9 cellular contexts compared by ENCODE assay signal in genomic region chr5:68303038-68303738, GRCh38.
DNase-seq lines count a peak whose midpoint lies in the region; TF ChIP-seq lines count a peak whose summit lies in the region.
"Had no signal": no experiment of that assay in that cellular context is flagged by ENCODE, and none has a peak within 500 bp of the region (broad histone marks: within the 10 kb centered on the region; RNA-seq: fewer than 3 reads in every experiment).

No MANE protein-coding gene starts in this region.

- peaks cover 31% of the 10 kb centered on the region for H3K4me1 ChIP-seq in cardiac muscle cell (ENCODE audit: low read depth)
- H3K4me1 ChIP-seq: colonic mucosa had no signal

- DNase-seq in Daoy (ENCODE audit: low read depth) (peak; percentile 63), GM20000 (ENCODE audit: low spot score) (peak; percentile 36), M059J (ENCODE audit: low read depth) (peak; percentile 86), cardiac muscle cell (ENCODE audit: low read depth in 1 of 2, low spot score in 1 of 2) (peak in 1 of 2 donors; percentile 25), NCI-H2227 treated with DMSO at 0.1 percent for 48 hours (lab: John Stamatoyannopoulos, UW) (no peak), MG63 (no peak), inferior parietal cortex (ENCODE audit: extremely low spot score) (no peak)
- DNase-seq in activated effector memory CD4-positive, alpha-beta T cell treated with Interleukin-2 at 50 U/mL for 16 hours: no peak
- DNase-seq: colonic mucosa had no signal

- H3K36me3 ChIP-seq in cardiac muscle cell (peaks cover 7% of the 10 kb centered on the region), MG63 (peaks cover 5% of the 10 kb centered on the region)

- H3K4me3 ChIP-seq in cardiac muscle cell: no peak overlapping the region
- H3K4me3 ChIP-seq in MG63: no peak overlapping the region
- H3K4me3 ChIP-seq: colonic mucosa had no signal

- H3K27me3 ChIP-seq in cardiac muscle cell (no peaks in the 10 kb centered on the region), MG63 (no peaks in the 10 kb centered on the region)
- H3K27me3 ChIP-seq: colonic mucosa had no signal

- no peaks in the 10 kb centered on the region for H3K9me3 ChIP-seq in cardiac muscle cell (ENCODE audit: low read depth)
- no peaks in the 10 kb centered on the region for H3K9me3 ChIP-seq in MG63
- H3K9me3 ChIP-seq: colonic mucosa had no signal

- TF ChIP-seq CTCF in GM20000 (IDR thresholded peaks at IDR 0.05; ENCODE audit: extremely low read depth, missing control alignments): no peak
- TF ChIP-seq CTCF in cardiac muscle cell (IDR thresholded peaks at IDR 0.05; ENCODE audit: low read depth, low read length): no peak

- peak overlapping the region; percentile 73 for H3K27ac ChIP-seq in cardiac muscle cell
- H3K27ac ChIP-seq: colonic mucosa had no signal

Comparison
In these comparisons a context has a peak if more than half of its experiments do, and no peak if none do; other contexts are left out.
1. DNase-seq: peak in Daoy (single experiment), GM20000 (single experiment) and M059J (single experiment); none in NCI-H2227 treated with DMSO at 0.1 percent for 48 hours (single experiment), MG63 (single experiment), inferior parietal cortex (single experiment) and activated effector memory CD4-positive, alpha-beta T cell treated with Interleukin-2 at 50 U/mL for 16 hours (single experiment).